In the genomic region with DNA sequence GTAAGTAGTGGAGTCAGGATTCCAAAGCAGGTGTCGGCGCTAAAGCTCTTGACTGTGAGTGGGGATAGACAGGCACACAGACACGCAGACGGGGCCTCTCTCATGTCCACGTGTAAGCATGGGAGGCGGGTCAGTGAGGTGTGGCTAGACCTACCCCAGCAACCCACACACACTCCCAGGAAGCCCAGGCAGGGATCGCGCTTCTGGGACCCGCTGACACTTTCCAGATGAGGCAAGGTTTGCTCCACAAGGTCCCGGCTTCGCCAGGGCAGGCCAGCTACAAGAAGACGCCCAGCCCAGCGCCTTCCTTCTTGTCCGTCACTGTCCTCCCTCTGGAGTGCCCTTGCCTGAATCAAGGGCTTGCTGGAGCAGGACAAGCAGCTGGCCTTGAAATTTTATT, we compare ENCODE assay signal across 25 cellular contexts.
"Had no signal": no experiment of that assay in that cellular context is flagged by ENCODE, and none has a peak within 500 bp of the region (broad histone marks: within the 10 kb centered on the region; RNA-seq: fewer than 3 reads in every experiment).

No MANE protein-coding gene starts in this region.

- DNase-seq: Karpas-422, KBM-7, MM.1S, MV-4-11, NCI-H1092, NCI-H1105, NCI-H1417 treated with DMSO at 0.1 percent for 48 hours, NCI-H1436 treated with DMSO at 0.1 percent for 48 hours, NCI-H1694 treated with DMSO at 0.1 percent for 48 hours, NCI-H187 treated with DMSO at 0.1 percent for 48 hours, NCI-H2081, NCI-H2171 treated with DMSO at 0.1 percent for 48 hours, NCI-H2227 treated with DMSO at 0.1 percent for 48 hours, NCI-H446, NCI-H510A treated with DMSO at 0.1 percent for 48 hours, NCI-H774, PC-9, SHP77, SIG-M5, SJCRH30, T-cell had no signal

- ATAC-seq: Panc1, Right ventricle myocardium inferior, SK-N-SH treated with all-trans-retinoic acid at 6 μM for 48 hours, T-cell had no signal

- FAIRE-seq: RCC 7860 had no signal
